ENCODE assay signal across 8 cellular contexts in genomic region chr16:66551788-66552287, GRCh38. TPM values are rescaled to one million over a fixed set of nuclear protein-coding genes. Genes with fewer than 3 reads are reported as not detected.
DNase-seq lines count a peak whose midpoint lies in the region; ATAC-seq, FAIRE-seq and TF ChIP-seq lines count a peak whose summit lies in the region.

No MANE protein-coding gene starts in this region.

- peak overlapping the region; percentile 59 for H3K9ac ChIP-seq in H9 (ENCODE audit: extremely low read depth, insufficient read length, low read length)
- peak overlapping the region; percentile 85 for H3K9ac ChIP-seq in HepG2 (ENCODE audit: insufficient read depth, low read depth, low read length)

- H2BK12ac ChIP-seq in H9 (ENCODE audit: insufficient read length, low read depth, low read length), result no peak overlapping the region

- peaks cover 3 to 5% of the 10 kb centered on the region in 2 experiments; a peak in 2 of 5 replicates for H3K9me3 Mint-ChIP-seq in H9
- H3K9me3 Mint-ChIP-seq in activated naive CD8-positive, alpha-beta T cell (ENCODE audit: low read depth), result no peaks in the 10 kb centered on the region

- H3T11ph ChIP-seq in H9 (ENCODE audit: low read length), result no peak overlapping the region

- H4K20me1 ChIP-seq in H9 (ENCODE audit: control insufficient read depth, insufficient read depth, insufficient read length), result no peaks in the 10 kb centered on the region
- no peaks in the 10 kb centered on the region for H4K20me1 ChIP-seq in HepG2 (ENCODE audit: insufficient read depth, low read length)

- H3K23me2 ChIP-seq in H9 (ENCODE audit: insufficient read length, low read depth, low read length, poor library complexity, severe bottlenecking), result peaks cover 12% of the 10 kb centered on the region

- DNase-seq in AG04449 (ENCODE audit: low read depth, low spot score), result no peak
- no peak for DNase-seq in H9
- no peak for DNase-seq in HepG2 (ENCODE audit: low spot score)
- no peak for DNase-seq in transverse colon
- DNase-seq in HCEC 1CT, result no peak
- DNase-seq in activated gamma-delta T cell (lab: John Stamatoyannopoulos, UW), result no peak

- H3K27me3 ChIP-seq in H9 (ENCODE audit: insufficient read depth, low read length), result no peaks in the 10 kb centered on the region; the same call in 1 of the 2 replicates
- no peaks in the 10 kb centered on the region for H3K27me3 ChIP-seq in HepG2 (ENCODE audit: control insufficient read depth in 1 of 2, insufficient read depth in 2 of 2, low read length in 2 of 2)
- no peaks in the 10 kb centered on the region for H3K27me3 ChIP-seq in transverse colon

- peak overlapping the region; percentile 52 for H4K8ac ChIP-seq in H9 (replicated peaks; ENCODE audit: insufficient read length, low read depth, low read length)

- no peaks in the 10 kb centered on the region for H3K9me3 ChIP-seq in H9 (ENCODE audit: control insufficient read depth, low read depth, low read length)
- H3K9me3 ChIP-seq in HepG2 (ENCODE audit: low read length), result no peaks in the 10 kb centered on the region
- no peaks in the 10 kb centered on the region for H3K9me3 ChIP-seq in transverse colon

- no peak for TF ChIP-seq CTCF in AG04449 (IDR thresholded peaks at IDR 0.05; ENCODE audit: insufficient read depth, low read length, missing control alignments)
- TF ChIP-seq CTCF in H9 (conservative IDR thresholded peaks at IDR 0.05), result no peak
- TF ChIP-seq CTCF in HepG2 (CRISPR knock-in tag; IDR thresholded peaks at IDR 0.05), result no peak
- TF ChIP-seq CTCF in transverse colon (IDR thresholded peaks at IDR 0.05), result no peak

- H3K4me3 Mint-ChIP-seq in H9, result peak overlapping the region; percentile 66 to 70
- H3K4me3 Mint-ChIP-seq in activated naive CD8-positive, alpha-beta T cell, result peak overlapping the region; percentile 96

- TF ChIP-seq POLR2A in HepG2 (IDR thresholded peaks at IDR 0.05; ENCODE audit: insufficient read depth in 1 of 2, low read depth in 2 of 2, low read length in 2 of 2) (no peak), transverse colon (IDR thresholded peaks at IDR 0.05) (no peak)

- H3K4me1 Mint-ChIP-seq in H9, result peaks cover 13 to 19% of the 10 kb centered on the region in 2 experiments
- H3K4me1 Mint-ChIP-seq in activated naive CD8-positive, alpha-beta T cell (ENCODE audit: low read depth), result peaks cover 75% of the 10 kb centered on the region

- in situ Hi-C loops in HepG2 (cut with HindIII; ENCODE audit: extremely low pct_ligation_motif_present, low pct_unique_long_range_greater_than_20kb) (no loop called here), transverse colon (cut with MboI; ENCODE audit: low pct_ligation_motif_present in 1 of 4, low pct_unique_long_range_greater_than_20kb in 1 of 4, low sequenced_read_pairs in 3 of 4) (no loop called here)

- H3K4me3 ChIP-seq in AG04449 (ENCODE audit: low read depth, low read length) (peak overlapping the region; percentile 76), HepG2 (replicated peaks in 1 of 3; ENCODE audit: insufficient read depth in 1 of 3, low read depth in 2 of 3, low read length in 3 of 3) (peak overlapping the region; percentile 70 to 79 (median 73)), transverse colon (peak overlapping the region; percentile 6 to 67 (median 48))

- H3K36me3 Mint-ChIP-seq in H9 (ENCODE audit: insufficient read depth in 1 of 3, low read depth in 3 of 3), result peaks cover 2 to 13% (median 4%) of the 10 kb centered on the region in 3 experiments; a peak in 5 of 7 replicates
- no peaks in the 10 kb centered on the region for H3K36me3 Mint-ChIP-seq in activated naive CD8-positive, alpha-beta T cell

- H2AK5ac ChIP-seq in H9 (ENCODE audit: insufficient read length, low read length), result no peak overlapping the region

- no peak for FAIRE-seq in HepG2 (lab: Jason Lieb, UNC)

- H3K56ac ChIP-seq in H9 (ENCODE audit: insufficient read length, low read depth, low read length), result no peak overlapping the region

- no peak overlapping the region for H2BK120ac ChIP-seq in H9 (ENCODE audit: low read depth, low read length, poor library complexity, severe bottlenecking)

- BruUV-seq in HepG2 (replicated peaks; lab: Mats Ljungman, UMichigan), result TSS peak; percentile 58

- no peak overlapping the region for H2AFZ ChIP-seq in H9 (ENCODE audit: low read length)
- no peak overlapping the region for H2AFZ ChIP-seq in HepG2 (ENCODE audit: low read length)

- TF ChIP-seq EP300 in HepG2 (IDR thresholded peaks at IDR 0.05; ENCODE audit: low read depth in 2 of 2, low read length in 2 of 2) (no peak), HepG2 (CRISPR knock-in tag; IDR thresholded peaks at IDR 0.05; ENCODE audit: borderline replicate concordance) (no peak), transverse colon (IDR thresholded peaks at IDR 0.05; ENCODE audit: low read depth) (no peak)

- CTCF ChIA-PET in AG04449 (lab: Yijun Ruan, JAX), result interaction anchor here (1.2 to 1.9 kb wide), 8 partner anchors 12 to 279 kb away, joined by 3 to 7 read pairs (median 4); partner anchors contain the start of gene NAE1
- CTCF ChIA-PET in HepG2 (lab: Yijun Ruan, JAX; ENCODE audit: low intra/inter-chr PET ratio, low total read pairs), result no interaction called here

- H3K14ac ChIP-seq in H9 (ENCODE audit: insufficient read depth, low read length), result peak overlapping the region; percentile 95

- H3K4ac ChIP-seq in H9 (ENCODE audit: low read depth, low read length), result no peak overlapping the region

- H3K27me3 Mint-ChIP-seq in H9 (ENCODE audit: low read depth), result peaks cover 19% of the 10 kb centered on the region
- no peaks in the 10 kb centered on the region for H3K27me3 Mint-ChIP-seq in activated naive CD8-positive, alpha-beta T cell

- H3K36me3 ChIP-seq in HepG2 (replicated peaks in 1 of 2; ENCODE audit: control insufficient read depth in 1 of 2, insufficient read depth in 2 of 2, low read length in 2 of 2), result peaks cover 0 to 6% of the 10 kb centered on the region in 2 experiments; a peak in 1 of 5 replicates
- H3K36me3 ChIP-seq in transverse colon, result peaks cover 0 to 1% (median 0%) of the 10 kb centered on the region in 4 donors

- H3K27ac ChIP-seq in H9 (ENCODE audit: insufficient read length, low read depth, low read length) (no peak overlapping the region), HepG2 (ENCODE audit: extremely low read length, insufficient read depth, low read length) (peak overlapping the region; percentile 87), transverse colon (peak overlapping the region; percentile 92 to 98 (median 94))

- no peak overlapping the region for H2BK15ac ChIP-seq in H9 (ENCODE audit: low read depth, low read length)

- peak overlapping the region; percentile 96 for H3K18ac ChIP-seq in H9 (ENCODE audit: insufficient read length, low read depth, low read length)

- H3K4me2 ChIP-seq in H9 (ENCODE audit: insufficient read depth, insufficient read length, low read length) (peak overlapping the region; percentile 69), HepG2 (ENCODE audit: low read depth, low read length) (peak overlapping the region; percentile 94)

- H3K23ac ChIP-seq in H9 (ENCODE audit: insufficient read length, low read depth, low read length), result no peak overlapping the region

- H3K79me2 ChIP-seq in H9 (ENCODE audit: insufficient read depth, low read length) (no peaks in the 10 kb centered on the region), HepG2 (ENCODE audit: insufficient read depth, low read length) (peaks cover 24% of the 10 kb centered on the region)

- no peak overlapping the region for H2BK20ac ChIP-seq in H9 (ENCODE audit: low read depth, low read length, poor library complexity, severe bottlenecking)

- H3K27ac Mint-ChIP-seq in H9, result no peak overlapping the region; a peak in 1 of 7 replicates
- peak overlapping the region; percentile 99 for H3K27ac Mint-ChIP-seq in activated naive CD8-positive, alpha-beta T cell

- H4K91ac ChIP-seq in H9 (ENCODE audit: insufficient read length, low read depth, low read length), result no peak overlapping the region

- no peaks in the 10 kb centered on the region for H3K4me1 ChIP-seq in H9 (ENCODE audit: insufficient read depth, low read length)
- peaks cover 77% of the 10 kb centered on the region for H3K4me1 ChIP-seq in HepG2 (ENCODE audit: insufficient read depth, low read length)
- H3K4me1 ChIP-seq in transverse colon, result peaks cover 5 to 51% (median 38%) of the 10 kb centered on the region in 4 donors

- H4K5ac ChIP-seq in H9 (ENCODE audit: insufficient read length, low read depth, low read length), result no peak overlapping the region

- intact Hi-C loops in HepG2 (cut with micrococcal nuclease; ENCODE audit: unreplicated experiment), result loop anchor here (1.0 to 2.0 kb wide), 2 partner anchors 35 to 53 kb away; partner anchors contain the start of gene CMTM3
- intact Hi-C loops in transverse colon (cut with DNase I; ENCODE audit: low total_unique reads), result no loop called here

- no peak for TF ChIP-seq RAD21 in HepG2 (CRISPR knock-in tag; IDR thresholded peaks at IDR 0.05)

- H3K79me1 ChIP-seq in H9 (ENCODE audit: insufficient read depth, low read depth, low read length, poor library complexity, severe bottlenecking), result no peaks in the 10 kb centered on the region

- peak; percentile 47 for ATAC-seq in HepG2
- ATAC-seq in HG02970 (IDR thresholded peaks at IDR 0.05; ENCODE audit: low FRiP score, unreplicated experiment), result no peak

- no peak overlapping the region for H2BK5ac ChIP-seq in H9 (ENCODE audit: insufficient read length, low read length)

- no CpG with 5 or more reads among the region's 8 CpGs for WGBS in H9 (ENCODE audit: extremely low coverage, insufficient read length, low lambda C conversion rate)
- WGBS in HepG2 (ENCODE audit: low lambda C conversion rate), result 15% methylated on average over 8 of the region's 8 CpGs
- whole genome bisulfite sequencing in transverse colon (ENCODE audit: low coverage in 1 of 2), 2 donors, result 11 to 28% methylated on average over 5 to 8 of the region's 8 CpGs

- POLR2A ChIA-PET in AG04449 (lab: Yijun Ruan, JAX) (interaction anchor here (1.2 to 1.7 kb wide), 3 partner anchors 12 to 17 kb away, joined by 3 to 9 read pairs (median 3); no protein-coding TSS in a partner anchor), HepG2 (lab: Yijun Ruan, JAX) (interaction anchor here (0.8 to 3.3 kb wide), 15 partner anchors 11 to 385 kb away, joined by 3 to 23 read pairs (median 4); partner anchors contain the start of genes CMTM3 and NAE1)

RNA-seq across cellular contexts. Expression of gene CKLF, which starts 0.5 kb away (rescaled TPM):
- 23.1 and 25.9 TPM in 2 replicates for total RNA-seq in H9 (2021)
- 83.0 and 120 TPM in 2 replicates for total RNA-seq in HepG2 (2016; rRNA removed; fragmentation: Illumina TruSeq; extraction: Trizol)
- 262 and 384 TPM in 2 replicates for total RNA-seq in HepG2 (2016; cell fraction: cytosol; rRNA removed; fragmentation: Illumina TruSeq; extraction: Trizol; ENCODE audit: low read depth)
- total RNA-seq in HepG2 (2016; cell fraction: insoluble cytoplasmic fraction; rRNA removed; fragmentation: Illumina TruSeq; extraction: Trizol), result 80.2 and 129 TPM in 2 replicates
- 165 and 224 TPM in 2 replicates for total RNA-seq in HepG2 (2016; cell fraction: membrane; rRNA removed; fragmentation: Illumina TruSeq; extraction: Trizol)
- total RNA-seq in HepG2 (2016; cell fraction: nucleus; rRNA removed; fragmentation: Illumina TruSeq; extraction: Trizol), result 56.6 and 61.7 TPM in 2 replicates
- 152 and 167 TPM in 2 replicates for polyA plus RNA-seq in HepG2 (2011; rRNA removed)
- 201 and 220 TPM in 2 replicates for polyA plus RNA-seq in HepG2 (2011; cell fraction: cytosol; rRNA removed)
- 45.6 and 74.1 TPM in 2 replicates for polyA plus RNA-seq in HepG2 (2011; cell fraction: nucleus; rRNA removed)
- polyA plus RNA-seq in HepG2 (2012), result 78.5 and 108 TPM in 2 replicates
- 345 and 456 TPM in 2 replicates for polyA plus RNA-seq in HepG2 (2016; cell fraction: cytosol; fragmentation: Illumina TruSeq; extraction: Trizol; ENCODE audit: low read depth)
- polyA plus RNA-seq in HepG2 (2016; cell fraction: insoluble cytoplasmic fraction; fragmentation: Illumina TruSeq; extraction: Trizol; ENCODE audit: low read depth), result 86.2 and 89.6 TPM in 2 replicates
- polyA plus RNA-seq in HepG2 (2016; cell fraction: membrane; fragmentation: Illumina TruSeq; extraction: Trizol; ENCODE audit: low read depth), result 169 and 229 TPM in 2 replicates
- 90.2 and 116 TPM in 2 replicates for polyA plus RNA-seq in HepG2 (2016; cell fraction: nucleus; fragmentation: Illumina TruSeq; extraction: Trizol; ENCODE audit: insufficient read depth, low read depth)
- 41.9 and 49.9 TPM in 2 replicates for polyA minus RNA-seq in HepG2 (2011; rRNA and poly(A)+ RNA removed; ENCODE audit: low replicate concordance)
- 32.4 and 34.8 TPM in 2 replicates for polyA minus RNA-seq in HepG2 (2011; cell fraction: cytosol; rRNA and poly(A)+ RNA removed)
- polyA minus RNA-seq in HepG2 (2011; cell fraction: nucleus; rRNA and poly(A)+ RNA removed), result 23.4 and 35.9 TPM in 2 replicates
- 100 to 1,000 TPM in 1 of 4 donors, 10 to 100 TPM in 3; 25.3 to 108 (median 39.1) TPM for total RNA-seq in transverse colon

RNA-seq across cellular contexts. Expression of gene TK2, which starts 1.9 kb away (rescaled TPM):
- total RNA-seq in H9 (2021) (5.2 and 6.3 TPM in 2 replicates), HepG2 (2016; rRNA removed; fragmentation: Illumina TruSeq; extraction: Trizol) (18.7 and 19.0 TPM in 2 replicates), transverse colon (10 to 100 TPM; 15.7 to 20.6 (median 16.6) TPM)
- 6.7 and 7.1 TPM in 2 replicates for total RNA-seq in HepG2 (2016; cell fraction: cytosol; rRNA removed; fragmentation: Illumina TruSeq; extraction: Trizol; ENCODE audit: low read depth)
- 18.5 and 19.5 TPM in 2 replicates for total RNA-seq in HepG2 (2016; cell fraction: insoluble cytoplasmic fraction; rRNA removed; fragmentation: Illumina TruSeq; extraction: Trizol)
- total RNA-seq in HepG2 (2016; cell fraction: membrane; rRNA removed; fragmentation: Illumina TruSeq; extraction: Trizol), result 12.7 and 13.2 TPM in 2 replicates
- total RNA-seq in HepG2 (2016; cell fraction: nucleus; rRNA removed; fragmentation: Illumina TruSeq; extraction: Trizol), result 24.4 and 27.5 TPM in 2 replicates
- 21.0 and 30.8 TPM in 2 replicates for polyA plus RNA-seq in HepG2 (2011; rRNA removed)
- polyA plus RNA-seq in HepG2 (2011; cell fraction: cytosol; rRNA removed), result 10.3 and 11.7 TPM in 2 replicates
- polyA plus RNA-seq in HepG2 (2011; cell fraction: nucleus; rRNA removed), result 74.0 and 103 TPM in 2 replicates
- polyA plus RNA-seq in HepG2 (2012), result 12.9 and 15.4 TPM in 2 replicates
- polyA plus RNA-seq in HepG2 (2016; cell fraction: cytosol; fragmentation: Illumina TruSeq; extraction: Trizol; ENCODE audit: low read depth), result 3.7 and 4.7 TPM in 2 replicates
- polyA plus RNA-seq in HepG2 (2016; cell fraction: insoluble cytoplasmic fraction; fragmentation: Illumina TruSeq; extraction: Trizol; ENCODE audit: low read depth), result 15.5 and 18.0 TPM in 2 replicates
- 7.7 and 9.3 TPM in 2 replicates for polyA plus RNA-seq in HepG2 (2016; cell fraction: membrane; fragmentation: Illumina TruSeq; extraction: Trizol; ENCODE audit: low read depth)
- polyA plus RNA-seq in HepG2 (2016; cell fraction: nucleus; fragmentation: Illumina TruSeq; extraction: Trizol; ENCODE audit: insufficient read depth, low read depth), result 34.2 and 36.3 TPM in 2 replicates
- 27.6 and 35.2 TPM in 2 replicates for polyA minus RNA-seq in HepG2 (2011; rRNA and poly(A)+ RNA removed; ENCODE audit: low replicate concordance)
- 6.0 and 6.2 TPM in 2 replicates for polyA minus RNA-seq in HepG2 (2011; cell fraction: cytosol; rRNA and poly(A)+ RNA removed)
- 23.8 and 26.7 TPM in 2 replicates for polyA minus RNA-seq in HepG2 (2011; cell fraction: nucleus; rRNA and poly(A)+ RNA removed)

RNA-seq across cellular contexts. Expression of gene CMTM1, which starts 14.4 kb away (rescaled TPM):
- total RNA-seq in H9 (2021) (2.1 and 2.6 TPM in 2 replicates), HepG2 (2016; rRNA removed; fragmentation: Illumina TruSeq; extraction: Trizol) (1.7 and 1.9 TPM in 2 replicates), transverse colon (10 to 100 TPM in 1 of 4 donors, 1 to 10 TPM in 2, not detected in 1; 2.0 to 34.2 (median 4.0) TPM)
- total RNA-seq in HepG2 (2016; cell fraction: cytosol; rRNA removed; fragmentation: Illumina TruSeq; extraction: Trizol; ENCODE audit: low read depth), result 0.30 TPM in 1 of 2 replicates, not detected in the other
- 2.0 TPM in 2 replicates for total RNA-seq in HepG2 (2016; cell fraction: insoluble cytoplasmic fraction; rRNA removed; fragmentation: Illumina TruSeq; extraction: Trizol)
- total RNA-seq in HepG2 (2016; cell fraction: membrane; rRNA removed; fragmentation: Illumina TruSeq; extraction: Trizol), result 0.77 and 0.93 TPM in 2 replicates
- 1.3 and 1.6 TPM in 2 replicates for total RNA-seq in HepG2 (2016; cell fraction: nucleus; rRNA removed; fragmentation: Illumina TruSeq; extraction: Trizol)
- 2.9 and 3.0 TPM in 2 replicates for polyA plus RNA-seq in HepG2 (2011; rRNA removed)
- 2.0 and 3.6 TPM in 2 replicates for polyA plus RNA-seq in HepG2 (2011; cell fraction: cytosol; rRNA removed)
- polyA plus RNA-seq in HepG2 (2011; cell fraction: nucleus; rRNA removed), result 3.5 and 4.0 TPM in 2 replicates
- 2.3 and 2.4 TPM in 2 replicates for polyA plus RNA-seq in HepG2 (2012)
- polyA plus RNA-seq in HepG2 (2016; cell fraction: cytosol; fragmentation: Illumina TruSeq; extraction: Trizol; ENCODE audit: low read depth), result 0.19 TPM in 1 of 2 replicates, not detected in the other
- 1.5 and 2.0 TPM in 2 replicates for polyA plus RNA-seq in HepG2 (2016; cell fraction: insoluble cytoplasmic fraction; fragmentation: Illumina TruSeq; extraction: Trizol; ENCODE audit: low read depth)
- 0.64 and 0.72 TPM in 2 replicates for polyA plus RNA-seq in HepG2 (2016; cell fraction: membrane; fragmentation: Illumina TruSeq; extraction: Trizol; ENCODE audit: low read depth)
- polyA plus RNA-seq in HepG2 (2016; cell fraction: nucleus; fragmentation: Illumina TruSeq; extraction: Trizol; ENCODE audit: insufficient read depth, low read depth), result 2.1 TPM in 2 replicates
- polyA minus RNA-seq in HepG2 (2011; rRNA and poly(A)+ RNA removed; ENCODE audit: low replicate concordance), result 2.2 and 5.1 TPM in 2 replicates
- 2.7 and 3.4 TPM in 2 replicates for polyA minus RNA-seq in HepG2 (2011; cell fraction: cytosol; rRNA and poly(A)+ RNA removed)
- polyA minus RNA-seq in HepG2 (2011; cell fraction: nucleus; rRNA and poly(A)+ RNA removed), result 3.2 and 6.3 TPM in 2 replicates

RNA-seq across cellular contexts. Expression of gene CMTM2, which starts 27.4 kb away (rescaled TPM):
- not detected in 2 replicates for total RNA-seq in H9 (2021)
- total RNA-seq in HepG2 (2016; rRNA removed; fragmentation: Illumina TruSeq; extraction: Trizol), result not detected in 2 replicates
- total RNA-seq in HepG2 (2016; cell fraction: cytosol; rRNA removed; fragmentation: Illumina TruSeq; extraction: Trizol; ENCODE audit: low read depth), result not detected in 2 replicates
- not detected in 2 replicates for total RNA-seq in HepG2 (2016; cell fraction: insoluble cytoplasmic fraction; rRNA removed; fragmentation: Illumina TruSeq; extraction: Trizol)
- total RNA-seq in HepG2 (2016; cell fraction: membrane; rRNA removed; fragmentation: Illumina TruSeq; extraction: Trizol), result not detected in 2 replicates
- not detected in 2 replicates for total RNA-seq in HepG2 (2016; cell fraction: nucleus; rRNA removed; fragmentation: Illumina TruSeq; extraction: Trizol)
- not detected in 2 replicates for polyA plus RNA-seq in HepG2 (2011; rRNA removed)
- not detected in 2 replicates for polyA plus RNA-seq in HepG2 (2011; cell fraction: cytosol; rRNA removed)
- not detected in 2 replicates for polyA plus RNA-seq in HepG2 (2011; cell fraction: nucleus; rRNA removed)
- not detected in 2 replicates for polyA plus RNA-seq in HepG2 (2012)
- polyA plus RNA-seq in HepG2 (2016; cell fraction: cytosol; fragmentation: Illumina TruSeq; extraction: Trizol; ENCODE audit: low read depth), result not detected in 2 replicates
- not detected in 2 replicates for polyA plus RNA-seq in HepG2 (2016; cell fraction: insoluble cytoplasmic fraction; fragmentation: Illumina TruSeq; extraction: Trizol; ENCODE audit: low read depth)
- not detected in 2 replicates for polyA plus RNA-seq in HepG2 (2016; cell fraction: membrane; fragmentation: Illumina TruSeq; extraction: Trizol; ENCODE audit: low read depth)
- polyA plus RNA-seq in HepG2 (2016; cell fraction: nucleus; fragmentation: Illumina TruSeq; extraction: Trizol; ENCODE audit: insufficient read depth, low read depth), result not detected in 2 replicates
- not detected in 2 replicates for polyA minus RNA-seq in HepG2 (2011; rRNA and poly(A)+ RNA removed; ENCODE audit: low replicate concordance)
- polyA minus RNA-seq in HepG2 (2011; cell fraction: cytosol; rRNA and poly(A)+ RNA removed), result not detected in 2 replicates
- not detected in 2 replicates for polyA minus RNA-seq in HepG2 (2011; cell fraction: nucleus; rRNA and poly(A)+ RNA removed)
- under 1 TPM in 1 of 4 donors, not detected in 3; 0.48 TPM for total RNA-seq in transverse colon

RNA-seq across cellular contexts. Expression of gene CMTM3, which starts 52.7 kb away (rescaled TPM):
- total RNA-seq in H9 (2021) (39.2 and 41.0 TPM in 2 replicates), HepG2 (2016; rRNA removed; fragmentation: Illumina TruSeq; extraction: Trizol) (20.6 and 29.2 TPM in 2 replicates), transverse colon (10 to 100 TPM in 1 of 4 donors, 1 to 10 TPM in 2, not detected in 1; 2.4 to 11.6 (median 6.1) TPM)
- 14.7 and 15.6 TPM in 2 replicates for total RNA-seq in HepG2 (2016; cell fraction: cytosol; rRNA removed; fragmentation: Illumina TruSeq; extraction: Trizol; ENCODE audit: low read depth)
- 18.9 and 30.0 TPM in 2 replicates for total RNA-seq in HepG2 (2016; cell fraction: insoluble cytoplasmic fraction; rRNA removed; fragmentation: Illumina TruSeq; extraction: Trizol)
- 39.9 and 42.8 TPM in 2 replicates for total RNA-seq in HepG2 (2016; cell fraction: membrane; rRNA removed; fragmentation: Illumina TruSeq; extraction: Trizol)
- 19.8 and 22.0 TPM in 2 replicates for total RNA-seq in HepG2 (2016; cell fraction: nucleus; rRNA removed; fragmentation: Illumina TruSeq; extraction: Trizol)
- polyA plus RNA-seq in HepG2 (2011; rRNA removed), result 48.7 and 62.0 TPM in 2 replicates
- polyA plus RNA-seq in HepG2 (2011; cell fraction: cytosol; rRNA removed), result 53.5 and 62.3 TPM in 2 replicates
- 50.7 and 56.5 TPM in 2 replicates for polyA plus RNA-seq in HepG2 (2011; cell fraction: nucleus; rRNA removed)
- 36.1 and 48.8 TPM in 2 replicates for polyA plus RNA-seq in HepG2 (2012)
- 21.8 and 24.0 TPM in 2 replicates for polyA plus RNA-seq in HepG2 (2016; cell fraction: cytosol; fragmentation: Illumina TruSeq; extraction: Trizol; ENCODE audit: low read depth)
- 31.5 and 37.2 TPM in 2 replicates for polyA plus RNA-seq in HepG2 (2016; cell fraction: insoluble cytoplasmic fraction; fragmentation: Illumina TruSeq; extraction: Trizol; ENCODE audit: low read depth)
- 48.5 and 52.0 TPM in 2 replicates for polyA plus RNA-seq in HepG2 (2016; cell fraction: membrane; fragmentation: Illumina TruSeq; extraction: Trizol; ENCODE audit: low read depth)
- polyA plus RNA-seq in HepG2 (2016; cell fraction: nucleus; fragmentation: Illumina TruSeq; extraction: Trizol; ENCODE audit: insufficient read depth, low read depth), result 51.6 and 59.3 TPM in 2 replicates
- polyA minus RNA-seq in HepG2 (2011; rRNA and poly(A)+ RNA removed; ENCODE audit: low replicate concordance), result 1.7 and 102 TPM in 2 replicates
- 14.7 and 19.2 TPM in 2 replicates for polyA minus RNA-seq in HepG2 (2011; cell fraction: cytosol; rRNA and poly(A)+ RNA removed)
- polyA minus RNA-seq in HepG2 (2011; cell fraction: nucleus; rRNA and poly(A)+ RNA removed), result 16.0 and 25.4 TPM in 2 replicates
